14 cellular contexts compared by ENCODE assay signal in genomic region chr20:51093240-51093763, GRCh38.
"Had no signal": no experiment of that assay in that cellular context is flagged by ENCODE, and none has a peak within 500 bp of the region (broad histone marks: within the 10 kb centered on the region; RNA-seq: fewer than 3 reads in every experiment).

No MANE protein-coding gene starts in this region.

- H3K4me3 Mint-ChIP-seq: activated CD4-positive, alpha-beta memory T cell treated with anti-CD3 and anti-CD28 coated beads for 36 hours; naive thymus-derived CD4-positive, alpha-beta T cell; stimulated activated effector memory CD8-positive, alpha-beta T cell treated with anti-CD3 and anti-CD28 coated beads, Interleukin-12 subunit alpha, Interleukin-12 subunit beta, amount 100 ng/mL, for 72 hours; T-helper 2 cell treated with Interferon-gamma antibody and Interleukin-4, amounts not matched to agents 5 μg/mL and 100 μg/mL, for 36 hours had no signal

- H3K27ac Mint-ChIP-seq: activated CD4-positive, alpha-beta memory T cell treated with anti-CD3 and anti-CD28 coated beads for 36 hours; activated T-cell treated with anti-CD3 and anti-CD28 coated beads, Interleukin-2, amount 50 U/mL, for 72 hours; naive thymus-derived CD4-positive, alpha-beta T cell; stimulated activated effector memory CD8-positive, alpha-beta T cell treated with anti-CD3 and anti-CD28 coated beads, Interleukin-12 subunit alpha, Interleukin-12 subunit beta, amount 100 ng/mL, for 72 hours; T-helper 2 cell treated with Interferon-gamma antibody and Interleukin-4, amounts not matched to agents 5 μg/mL and 100 μg/mL, for 36 hours had no signal

- H3K9me3 Mint-ChIP-seq: activated CD4-positive, alpha-beta memory T cell treated with anti-CD3 and anti-CD28 coated beads for 36 hours; activated T-cell treated with anti-CD3 and anti-CD28 coated beads, Interleukin-2, amount 50 U/mL, for 72 hours; stimulated activated effector memory CD8-positive, alpha-beta T cell treated with anti-CD3 and anti-CD28 coated beads, Interleukin-12 subunit alpha, Interleukin-12 subunit beta, amount 100 ng/mL, for 72 hours; T-helper 2 cell treated with Interferon-gamma antibody and Interleukin-4, amounts not matched to agents 5 μg/mL and 100 μg/mL, for 36 hours had no signal

- H3K27me3 ChIP-seq: thyroid gland, vagina had no signal

- DNase-seq: activated CD4-positive, alpha-beta memory T cell treated with anti-CD3 and anti-CD28 coated beads for 36 hours; activated CD4-positive, alpha-beta T cell treated with anti-CD3 and anti-CD28 coated beads for 1 hour; activated T-cell treated with anti-CD3 and anti-CD28 coated beads, Interleukin-2, amount 50 U/mL, for 72 hours; dermis blood vessel endothelial cell; left cardiac atrium; naive thymus-derived CD4-positive, alpha-beta T cell; right lobe of liver; thyroid gland had no signal

- H3K4me3 ChIP-seq: lung, prostate gland, right lobe of liver, thyroid gland, vagina had no signal

- H3K36me3 Mint-ChIP-seq: activated CD4-positive, alpha-beta memory T cell treated with anti-CD3 and anti-CD28 coated beads for 36 hours; naive thymus-derived CD4-positive, alpha-beta T cell; stimulated activated effector memory CD8-positive, alpha-beta T cell treated with anti-CD3 and anti-CD28 coated beads, Interleukin-12 subunit alpha, Interleukin-12 subunit beta, amount 100 ng/mL, for 72 hours had no signal

- H3K27ac ChIP-seq: prostate gland, right lobe of liver, thyroid gland, vagina had no signal

- H3K4me1 ChIP-seq: prostate gland, right lobe of liver, thyroid gland, vagina had no signal

- H3K9me3 ChIP-seq: prostate gland, right lobe of liver, thyroid gland, vagina had no signal

- H3K36me3 ChIP-seq: prostate gland, right lobe of liver, thyroid gland, vagina had no signal

- FAIRE-seq: endometrium had no signal
